In the genomic region with DNA sequence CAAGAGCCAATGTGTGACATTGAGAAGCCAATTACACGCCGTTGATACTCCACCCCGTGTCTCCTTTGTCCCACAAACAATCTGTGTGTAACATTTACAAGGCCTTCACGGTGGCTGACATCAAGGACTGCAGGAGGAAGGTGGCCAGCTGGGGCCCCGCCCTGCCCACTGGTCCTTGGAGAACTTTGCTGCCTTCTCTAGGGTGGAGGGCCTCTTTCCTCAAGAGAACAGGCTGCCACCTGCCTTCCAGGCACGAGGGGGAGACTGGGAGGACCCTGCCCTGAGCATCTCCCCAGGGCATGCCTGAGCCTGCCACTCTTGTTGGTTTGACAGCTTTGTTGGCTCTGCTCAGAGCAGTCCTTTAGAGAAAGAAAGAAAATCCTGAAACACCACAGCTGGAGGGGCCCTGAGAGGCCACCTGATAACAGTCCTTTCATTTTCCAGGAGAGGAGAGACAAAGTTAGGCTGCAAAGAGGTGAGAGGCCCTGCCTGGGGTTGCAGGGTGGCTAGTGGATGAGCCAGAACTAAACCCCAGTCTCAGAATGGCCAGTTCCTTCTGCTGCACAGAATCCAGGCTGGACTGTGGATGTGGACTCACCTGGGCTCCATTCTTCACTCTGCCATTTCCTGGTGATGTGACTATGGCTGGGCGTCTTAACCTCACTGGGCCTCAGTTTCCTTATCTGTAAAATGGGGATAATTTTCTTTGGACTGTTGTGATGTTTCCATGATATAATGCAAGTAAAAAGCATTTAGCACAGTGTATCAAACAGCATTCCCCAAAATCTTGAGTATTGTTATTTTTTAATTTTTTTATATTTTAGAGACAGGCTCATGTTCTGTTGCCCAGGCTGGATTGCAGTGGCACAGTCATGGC, we compare ENCODE assay signal across 1 cellular context.
TF ChIP-seq lines count a peak whose summit lies in the region.

No MANE protein-coding gene starts in this region.

TF ChIP-seq in IMR-90, 13 proteins besides CTCF, POLR2A, EP300 and RAD21:
- TF ChIP-seq RCOR1 (IDR thresholded peaks at IDR 0.05; ENCODE audit: insufficient replicate concordance, low read length), result no peak
- TF ChIP-seq NFE2L2 (IDR thresholded peaks at IDR 0.05; ENCODE audit: low read depth, low read length), result no peak
- TF ChIP-seq SMC3 (IDR thresholded peaks at IDR 0.05; ENCODE audit: low read depth, low read length), result no peak
- TF ChIP-seq RFX5 (IDR thresholded peaks at IDR 0.05; ENCODE audit: low read depth, low read length), result no peak
- no peak for TF ChIP-seq CHD1 (IDR thresholded peaks at IDR 0.05; ENCODE audit: low read depth, low read length)
- no peak for TF ChIP-seq MAFK (IDR thresholded peaks at IDR 0.05; ENCODE audit: low read depth, low read length)
